In genomic region chr9:33130961-33131360, GRCh38 we compare ENCODE assay signal across 13 cellular contexts. TPM values are rescaled to one million over a fixed set of nuclear protein-coding genes. Genes with fewer than 3 reads are reported as not detected.
DNase-seq lines count a peak whose midpoint lies in the region; ATAC-seq and TF ChIP-seq lines count a peak whose summit lies in the region.
"Had no signal": no experiment of that assay in that cellular context is flagged by ENCODE, and none has a peak within 500 bp of the region (broad histone marks: within the 10 kb centered on the region; RNA-seq: fewer than 3 reads in every experiment).

No MANE protein-coding gene starts in this region.

- no peak overlapping the region for H3K4me2 ChIP-seq in GM23248 (ENCODE audit: unreplicated experiment)

- peaks cover 29% of the 10 kb centered on the region for H3K4me1 ChIP-seq in GM23248 (ENCODE audit: insufficient read depth)
- H3K4me1 ChIP-seq in colonic mucosa, result peaks cover 26% of the 10 kb centered on the region
- peaks cover 44 to 49% of the 10 kb centered on the region in 2 experiments for H3K4me1 ChIP-seq in neutrophil (ENCODE audit: control insufficient read depth in 1 of 2, insufficient read depth in 1 of 2, low read depth in 1 of 2, low read length in 1 of 2)
- H3K4me1 ChIP-seq: HAP-1 had no signal

- no peak for ATAC-seq in HG03139 (IDR thresholded peaks at IDR 0.05; ENCODE audit: unreplicated experiment)
- ATAC-seq: WTC11 had no signal

- in situ Hi-C loops in GM23248 (cut with MboI) (no loop called here), KBM-7 (cut with MboI; ENCODE audit: low pct_unique_long_range_greater_than_20kb, low sequenced_read_pairs) (no loop called here)

- H4K20me1 ChIP-seq in GM23248 (ENCODE audit: insufficient read depth), result no peaks in the 10 kb centered on the region

- no peaks in the 10 kb centered on the region for H3K9me3 ChIP-seq in GM23248 (ENCODE audit: low read depth)
- H3K9me3 ChIP-seq in colonic mucosa, result no peaks in the 10 kb centered on the region
- H3K9me3 ChIP-seq in neutrophil, result no peaks in the 10 kb centered on the region
- H3K9me3 ChIP-seq: HAP-1 had no signal

- peaks cover 62% of the 10 kb centered on the region for H3F3A ChIP-seq in GM23248 (ENCODE audit: insufficient read depth)

- intact Hi-C loops in colonic mucosa (cut with DNase I), result no loop called here

- 98 to 100% methylated on average over 3 of the region's 3 CpGs for WGBS in GM23248 (ENCODE audit: low coverage in 1 of 2, low lambda C conversion rate in 2 of 2, missing lambda C conversion rate in 2 of 2), 2 experiments

- peaks cover 38% of the 10 kb centered on the region for H3K36me3 ChIP-seq in GM23248 (ENCODE audit: low read depth)
- H3K36me3 ChIP-seq in colonic mucosa, result no peaks in the 10 kb centered on the region
- H3K36me3 ChIP-seq in neutrophil, result peaks cover 59% of the 10 kb centered on the region

- H3K4me3 ChIP-seq in GM23248 (no peak overlapping the region), colonic mucosa (no peak overlapping the region), neutrophil (ENCODE audit: low read depth in 1 of 2, low read length in 1 of 2) (no peak overlapping the region)
- H3K4me3 ChIP-seq: HAP-1 had no signal

- H3K27me3 ChIP-seq in GM23248 (replicated peaks; ENCODE audit: insufficient read depth), result no peaks in the 10 kb centered on the region
- no peaks in the 10 kb centered on the region for H3K27me3 ChIP-seq in colonic mucosa
- H3K27me3 ChIP-seq in neutrophil, result no peaks in the 10 kb centered on the region

- no peak overlapping the region for H2AFZ ChIP-seq in GM23248

- H3K27ac ChIP-seq in C4-2B, result peak overlapping the region; percentile 59
- peak overlapping the region; percentile 79 for H3K27ac ChIP-seq in GM23248
- peak overlapping the region; percentile 64 for H3K27ac ChIP-seq in colonic mucosa
- peak overlapping the region; percentile 80 for H3K27ac ChIP-seq in neutrophil

- peak overlapping the region; percentile 61 for H3K9ac ChIP-seq in GM23248
- peak overlapping the region in 1 of 2 donors; percentile 35 for H3K9ac ChIP-seq in colonic mucosa (ENCODE audit: low read depth in 2 of 2, low read length in 2 of 2)

- H3K9me2 ChIP-seq in GM23248 (ENCODE audit: insufficient read depth), result no peaks in the 10 kb centered on the region

- DNase-seq in GM23248 (no peak), colonic mucosa (no peak), medulla oblongata (ENCODE audit: extremely low spot score) (no peak), KBM-7 (no peak), SW 1271 (lab: John Stamatoyannopoulos, UW) (no peak)
- DNase-seq: DND-41; NCI-H1417 treated with DMSO at 0.1 percent for 48 hours; stimulated activated CD4-positive, alpha-beta T cell treated with anti-CD3 and anti-CD28 coated beads, Interleukin-12 subunit alpha, Interleukin-12 subunit beta, amount 100 ng/mL, for 4 hours had no signal

- TF ChIP-seq CTCF in C4-2B (conservative IDR thresholded peaks at IDR 0.05) (no peak), colonic mucosa (IDR thresholded peaks at IDR 0.05) (no peak), neutrophil (IDR thresholded peaks at IDR 0.05) (no peak)

- H3K79me2 ChIP-seq in GM23248 (ENCODE audit: insufficient read depth), result peaks cover 97% of the 10 kb centered on the region

RNA-seq across cellular contexts. Expression of gene B4GALT1, which starts 36.2 kb away (rescaled TPM):
- 70.8 and 74.3 TPM in 2 replicates for total RNA-seq in GM23248 (2014; rRNA removed; shearing (Covaris generic))
- polyA plus RNA-seq in GM23248 (2016; fragmentation: Nextera tagmentation; extraction: Ambion mirVana), result 139 and 140 TPM in 2 replicates
- 10 to 100 TPM; 76.9 to 78.7 TPM for total RNA-seq in colonic mucosa

RNA-seq across cellular contexts. Expression of gene SMU1, which starts 54.5 kb away (rescaled TPM):
- 23.1 and 26.3 TPM in 2 replicates for total RNA-seq in GM23248 (2014; rRNA removed; shearing (Covaris generic))
- 18.6 and 20.9 TPM in 2 replicates for polyA plus RNA-seq in GM23248 (2016; fragmentation: Nextera tagmentation; extraction: Ambion mirVana)
- total RNA-seq in colonic mucosa, result 10 to 100 TPM; 17.4 to 18.7 TPM
